Comparison of ENCODE assay signal across 19 cellular contexts in genomic region chr5:93623153-93623552, GRCh38. TPM values are rescaled to one million over a fixed set of nuclear protein-coding genes. Genes with fewer than 3 reads are reported as not detected.
DNase-seq lines count a peak whose midpoint lies in the region; ATAC-seq and TF ChIP-seq lines count a peak whose summit lies in the region.
"Had no signal": no experiment of that assay in that cellular context is flagged by ENCODE, and none has a peak within 500 bp of the region (broad histone marks: within the 10 kb centered on the region; RNA-seq: fewer than 3 reads in every experiment).

No MANE protein-coding gene starts in this region.

- H3K36me3 Mint-ChIP-seq in activated CD4-positive, alpha-beta T cell treated with anti-CD3 and anti-CD28 coated beads for 36 hours (ENCODE audit: low read depth): no peaks in the 10 kb centered on the region
- H3K36me3 Mint-ChIP-seq in central memory CD8-positive, alpha-beta T cell (ENCODE audit: insufficient read depth): peaks cover 16% of the 10 kb centered on the region
- no peaks in the 10 kb centered on the region for H3K36me3 Mint-ChIP-seq in natural killer cell
- H3K36me3 Mint-ChIP-seq in stimulated activated naive CD8-positive, alpha-beta T cell treated with anti-CD3 and anti-CD28 coated beads, Interleukin-15, Interleukin-2, amounts not matched to agents 100 ng/mL and 50 ng/mL, for 24 hours (ENCODE audit: low read depth): peaks cover 8% of the 10 kb centered on the region

- CTCF ChIA-PET in activated CD4-positive, alpha-beta T cell treated with anti-CD3 and anti-CD28 coated beads for 36 hours (lab: Charles Lee): interaction anchor here (0.8 kb wide), 1 partner anchor 178 kb away, joined by 4 read pairs; no protein-coding TSS in a partner anchor

- H3K4me3 Mint-ChIP-seq in activated CD4-positive, alpha-beta T cell treated with anti-CD3 and anti-CD28 coated beads for 36 hours: no peak overlapping the region
- no peak overlapping the region for H3K4me3 Mint-ChIP-seq in central memory CD8-positive, alpha-beta T cell
- no peak overlapping the region for H3K4me3 Mint-ChIP-seq in natural killer cell
- H3K4me3 Mint-ChIP-seq in stimulated activated naive CD8-positive, alpha-beta T cell treated with anti-CD3 and anti-CD28 coated beads, Interleukin-15, Interleukin-2, amounts not matched to agents 100 ng/mL and 50 ng/mL, for 24 hours: peak overlapping the region; percentile 15

- no peak for TF ChIP-seq CTCF in natural killer cell (IDR thresholded peaks at IDR 0.05)

- no peak overlapping the region for H3K27ac Mint-ChIP-seq in activated CD4-positive, alpha-beta T cell treated with anti-CD3 and anti-CD28 coated beads for 36 hours
- H3K27ac Mint-ChIP-seq in central memory CD8-positive, alpha-beta T cell (ENCODE audit: low read depth): peak overlapping the region; percentile 68
- peak overlapping the region; percentile 82 to 93 for H3K27ac Mint-ChIP-seq in natural killer cell
- H3K27ac Mint-ChIP-seq in stimulated activated naive CD8-positive, alpha-beta T cell treated with anti-CD3 and anti-CD28 coated beads, Interleukin-15, Interleukin-2, amounts not matched to agents 100 ng/mL and 50 ng/mL, for 24 hours: no peak overlapping the region

- peak; percentile 17 for ATAC-seq in activated CD4-positive, alpha-beta T cell treated with anti-CD3 and anti-CD28 coated beads for 36 hours
- ATAC-seq in central memory CD8-positive, alpha-beta T cell (replicated peaks; ENCODE audit: extremely low read depth, poor library complexity, severe bottlenecking): no peak
- ATAC-seq in natural killer cell (peak; percentile 13 to 19 (median 18)), HG03521 (IDR thresholded peaks at IDR 0.05; ENCODE audit: unreplicated experiment) (no peak)
- ATAC-seq: HepG2, Right ventricle myocardium inferior had no signal

- H3K9me3 Mint-ChIP-seq in activated CD4-positive, alpha-beta T cell treated with anti-CD3 and anti-CD28 coated beads for 36 hours (ENCODE audit: low read depth): no peaks in the 10 kb centered on the region
- H3K9me3 Mint-ChIP-seq in central memory CD8-positive, alpha-beta T cell: no peaks in the 10 kb centered on the region
- no peaks in the 10 kb centered on the region for H3K9me3 Mint-ChIP-seq in natural killer cell
- H3K9me3 Mint-ChIP-seq in stimulated activated naive CD8-positive, alpha-beta T cell treated with anti-CD3 and anti-CD28 coated beads, Interleukin-15, Interleukin-2, amounts not matched to agents 100 ng/mL and 50 ng/mL, for 24 hours: no peaks in the 10 kb centered on the region

- intact Hi-C loops in activated CD4-positive, alpha-beta T cell treated with anti-CD3 and anti-CD28 coated beads for 36 hours (cut with DNase I, micrococcal nuclease): loop anchor here (5.0 to 10.0 kb wide), 3 partner anchors 41 to 992 kb away; partner anchors contain the start of genes KIAA0825 (in 1 of the 2), NR2F1 (in 1 of the 2), NR2F1-AS1 (in 1 of the 2) and SLF1 (in 1 of the 2)
- intact Hi-C loops in natural killer cell (cut with micrococcal nuclease): no loop called here

- H3K27me3 Mint-ChIP-seq in activated CD4-positive, alpha-beta T cell treated with anti-CD3 and anti-CD28 coated beads for 36 hours: peaks cover 16% of the 10 kb centered on the region
- H3K27me3 Mint-ChIP-seq in central memory CD8-positive, alpha-beta T cell: no peaks in the 10 kb centered on the region
- H3K27me3 Mint-ChIP-seq in natural killer cell (ENCODE audit: low read depth in 2 of 2): no peaks in the 10 kb centered on the region
- peaks cover 27% of the 10 kb centered on the region for H3K27me3 Mint-ChIP-seq in stimulated activated naive CD8-positive, alpha-beta T cell treated with anti-CD3 and anti-CD28 coated beads, Interleukin-15, Interleukin-2, amounts not matched to agents 100 ng/mL and 50 ng/mL, for 24 hours

- H3K4me1 Mint-ChIP-seq in activated CD4-positive, alpha-beta T cell treated with anti-CD3 and anti-CD28 coated beads for 36 hours: peaks cover 28% of the 10 kb centered on the region
- H3K4me1 Mint-ChIP-seq in central memory CD8-positive, alpha-beta T cell: peaks cover 32% of the 10 kb centered on the region
- H3K4me1 Mint-ChIP-seq in natural killer cell: peaks cover 21 to 34% of the 10 kb centered on the region in 2 donors
- peaks cover 24% of the 10 kb centered on the region for H3K4me1 Mint-ChIP-seq in stimulated activated naive CD8-positive, alpha-beta T cell treated with anti-CD3 and anti-CD28 coated beads, Interleukin-15, Interleukin-2, amounts not matched to agents 100 ng/mL and 50 ng/mL, for 24 hours (ENCODE audit: low read depth)

- DNase-seq in activated CD4-positive, alpha-beta T cell treated with anti-CD3 and anti-CD28 coated beads for 36 hours: no peak
- no peak for DNase-seq in activated CD4-positive, alpha-beta T cell treated with anti-CD3 and anti-CD28 coated beads, Interleukin-2, amount 50 U/mL, for 4 hours
- no peak for DNase-seq in central memory CD8-positive, alpha-beta T cell (ENCODE audit: low spot score in 2 of 2)
- DNase-seq in natural killer cell (no peak), nucleus accumbens (lab: John Stamatoyannopoulos, UW) (no peak), kidney glomerular epithelial cell (lab: John Stamatoyannopoulos, UW) (no peak)
- DNase-seq: DMS53, Karpas-422, NCI-H1105, NCI-H1436 treated with DMSO at 0.1 percent for 48 hours, NCI-H1930, NCI-H2227 treated with DMSO at 0.1 percent for 48 hours, NCI-H526 treated with DMSO at 0.1 percent for 48 hours, PC-9, SJCRH30 had no signal

- POLR2A ChIA-PET in activated CD4-positive, alpha-beta T cell treated with anti-CD3 and anti-CD28 coated beads for 36 hours (lab: Charles Lee): no interaction called here

RNA-seq across cellular contexts. Expression of gene NR2F1, which starts 40.1 kb away (rescaled TPM):
- not detected for total RNA-seq in activated CD4-positive, alpha-beta T cell treated with anti-CD3 and anti-CD28 coated beads for 36 hours
- total RNA-seq in natural killer cell: not detected

RNA-seq across cellular contexts. Expression of gene NR2F1-AS1, which starts 42.1 kb away (rescaled TPM):
- total RNA-seq in activated CD4-positive, alpha-beta T cell treated with anti-CD3 and anti-CD28 coated beads for 36 hours: not detected
- not detected for total RNA-seq in natural killer cell

Comparison
In these comparisons a context has a peak if more than half of its experiments do, and no peak if none do; other contexts are left out.
1. ATAC-seq: peak in activated CD4-positive, alpha-beta T cell treated with anti-CD3 and anti-CD28 coated beads for 36 hours (single experiment) and natural killer cell (3 of 3); none in central memory CD8-positive, alpha-beta T cell (single experiment) and HG03521 (single experiment).
2. H3K27ac Mint-ChIP-seq: peak in central memory CD8-positive, alpha-beta T cell (single experiment) and natural killer cell (2 of 2); none in activated CD4-positive, alpha-beta T cell treated with anti-CD3 and anti-CD28 coated beads for 36 hours (single experiment) and stimulated activated naive CD8-positive, alpha-beta T cell treated with anti-CD3 and anti-CD28 coated beads, Interleukin-15, Interleukin-2, amounts not matched to agents 100 ng/mL and 50 ng/mL, for 24 hours (single experiment).